In the genomic region with DNA sequence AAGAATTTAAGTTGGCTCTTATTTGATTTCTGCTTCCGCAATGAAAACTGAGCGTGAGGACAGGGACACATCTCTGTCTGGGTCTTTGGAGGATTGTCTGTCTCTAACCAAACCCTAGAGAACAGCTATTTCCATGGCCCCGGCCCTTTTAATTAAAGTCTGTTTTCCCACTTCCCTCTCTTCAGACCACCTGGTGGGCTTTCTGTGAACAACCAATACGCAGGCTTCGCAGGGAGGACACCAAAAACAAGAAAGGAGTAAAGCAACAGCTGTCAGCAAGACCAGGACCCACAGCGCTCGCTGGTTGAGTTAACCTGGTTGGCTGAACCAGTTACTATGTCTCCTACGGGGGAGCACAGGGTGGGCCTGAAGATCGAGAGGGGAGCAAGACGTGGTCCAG, we compare ENCODE assay signal across 13 cellular contexts.
DNase-seq lines count a peak whose midpoint lies in the region; ATAC-seq and TF ChIP-seq lines count a peak whose summit lies in the region.
"Had no signal": no experiment of that assay in that cellular context is flagged by ENCODE, and none has a peak within 500 bp of the region (broad histone marks: within the 10 kb centered on the region; RNA-seq: fewer than 3 reads in every experiment).

No MANE protein-coding gene starts in this region.

- H3K4me1 Mint-ChIP-seq in CD8-positive, alpha-beta memory T cell: peaks cover 77 to 98% (median 96%) of the 10 kb centered on the region in 3 donors
- H3K4me1 Mint-ChIP-seq in T-cell: peaks cover 94 to 97% (median 97%) of the 10 kb centered on the region in 3 donors

- intact Hi-C loops in A673 (cut with micrococcal nuclease; ENCODE audit: unreplicated experiment): no loop called here

- H3K9me3 ChIP-seq in A673 (ENCODE audit: low read depth, low read length, poor library complexity, severe bottlenecking): no peaks in the 10 kb centered on the region
- H3K9me3 ChIP-seq in CD8-positive, alpha-beta memory T cell (ENCODE audit: low read length): no peaks in the 10 kb centered on the region
- H3K9me3 ChIP-seq: esophagus squamous epithelium, psoas muscle had no signal

- ATAC-seq in T-cell (replicated peaks in 1 of 4): no peak
- ATAC-seq: left cardiac atrium, psoas muscle had no signal

- TF ChIP-seq CTCF in A673 (conservative IDR thresholded peaks at IDR 0.05; ENCODE audit: low read depth, low read length): peak; percentile 44

- no peaks in the 10 kb centered on the region for H3K36me3 ChIP-seq in A673 (ENCODE audit: insufficient read depth, low read length, poor library complexity, severe bottlenecking)
- H3K36me3 ChIP-seq in CD8-positive, alpha-beta memory T cell (ENCODE audit: insufficient read depth, low read length): peaks cover 5% of the 10 kb centered on the region
- H3K36me3 ChIP-seq: esophagus squamous epithelium had no signal

- H3K9me3 Mint-ChIP-seq in CD8-positive, alpha-beta memory T cell: no peaks in the 10 kb centered on the region
- no peaks in the 10 kb centered on the region for H3K9me3 Mint-ChIP-seq in T-cell

- DNase-seq in A673 (ENCODE audit: low spot score) (peak; percentile 43), T-cell (no peak), left kidney (ENCODE audit: low read depth, low spot score) (peak; percentile 50), NOMO-1 treated with dmso at 0.1 percent for 144 hours (lab: John Stamatoyannopoulos, UW; ENCODE audit: unreplicated experiment) (no peak), SKM-1 (lab: John Stamatoyannopoulos, UW; ENCODE audit: unreplicated experiment) (no peak), islet precursor cell (no peak), cerebellar nuclear complex (lab: John Stamatoyannopoulos, UW) (no peak)
- no peak for DNase-seq in CD8-positive, alpha-beta memory T cell
- DNase-seq: esophagus squamous epithelium, left cardiac atrium, psoas muscle had no signal

- H3K27me3 ChIP-seq in A673 (replicated peaks; ENCODE audit: insufficient read depth, low read depth, low read length, poor library complexity): no peaks in the 10 kb centered on the region
- no peaks in the 10 kb centered on the region for H3K27me3 ChIP-seq in CD8-positive, alpha-beta memory T cell (ENCODE audit: insufficient read depth, low read length, poor library complexity, severe bottlenecking)
- H3K27me3 ChIP-seq: esophagus squamous epithelium had no signal

- peaks cover 0 to 73% (median 23%) of the 10 kb centered on the region in 3 donors for H3K36me3 Mint-ChIP-seq in CD8-positive, alpha-beta memory T cell
- peaks cover 52% of the 10 kb centered on the region for H3K36me3 Mint-ChIP-seq in T-cell

- POLR2A ChIA-PET in A673 (lab: Charles Lee; ENCODE audit: low non-redundant PET) (no interaction called here), T-cell (lab: Charles Lee) (interaction anchor here in 1 of 2 donors (0.6 kb wide), 1 partner anchor 761 kb away, joined by 3 read pairs; no protein-coding TSS in a partner anchor)
- POLR2A ChIA-PET in CD8-positive, alpha-beta memory T cell (lab: Charles Lee): no interaction called here

- peak overlapping the region in 2 of 7 donors; percentile 8 to 17 for H3K4me3 Mint-ChIP-seq in CD8-positive, alpha-beta memory T cell
- H3K4me3 Mint-ChIP-seq in T-cell: peak overlapping the region in 2 of 3 donors; percentile 13 to 21
- H3K4me3 Mint-ChIP-seq: brain had no signal

- H3K27me3 Mint-ChIP-seq in CD8-positive, alpha-beta memory T cell: no peaks in the 10 kb centered on the region
- H3K27me3 Mint-ChIP-seq in T-cell: no peaks in the 10 kb centered on the region
- H3K27me3 Mint-ChIP-seq: brain had no signal

- CTCF ChIA-PET in A673 (lab: Charles Lee): interaction anchor here (1.2 kb wide), 1 partner anchor 9 kb away, joined by 3 read pairs; no protein-coding TSS in a partner anchor
- CTCF ChIA-PET in CD8-positive, alpha-beta memory T cell (lab: Charles Lee): interaction anchor here (1.2 to 1.5 kb wide), 2 partner anchors 9 to 10 kb away, joined by 3 to 6 read pairs; no protein-coding TSS in a partner anchor
- CTCF ChIA-PET in T-cell (lab: Charles Lee): no interaction called here

- no peak overlapping the region for H3K4me3 ChIP-seq in A673 (ENCODE audit: low read depth, low read length, poor library complexity, severe bottlenecking)
- H3K4me3 ChIP-seq in CD8-positive, alpha-beta memory T cell (ENCODE audit: low read length): no peak overlapping the region
- H3K4me3 ChIP-seq: esophagus squamous epithelium, psoas muscle had no signal

- BruUV-seq in A673 (replicated peaks; lab: Mats Ljungman, UMichigan): no TSS peak

- H3K27ac ChIP-seq in A673 (ENCODE audit: low read depth, low read length, poor library complexity, severe bottlenecking): no peak overlapping the region
- no peak overlapping the region for H3K27ac ChIP-seq in CD8-positive, alpha-beta memory T cell (ENCODE audit: low read depth, low read length)
- H3K27ac ChIP-seq: esophagus squamous epithelium, KMS-11, psoas muscle had no signal

- H3K4me1 ChIP-seq in A673 (ENCODE audit: insufficient read depth, low read length, poor library complexity, severe bottlenecking): peaks cover 9% of the 10 kb centered on the region
- H3K4me1 ChIP-seq in CD8-positive, alpha-beta memory T cell (ENCODE audit: insufficient read depth, low read length): peaks cover 59% of the 10 kb centered on the region
- H3K4me1 ChIP-seq: psoas muscle had no signal

- H3K27ac Mint-ChIP-seq in CD8-positive, alpha-beta memory T cell: peak overlapping the region; percentile 41 to 97 (median 76)
- H3K27ac Mint-ChIP-seq in T-cell: peak overlapping the region; percentile 71 to 80

Comparison
In these comparisons a context has a peak if more than half of its experiments do, and no peak if none do; other contexts are left out.
1. DNase-seq: peak in A673 (single experiment) and left kidney (single experiment); none in CD8-positive, alpha-beta memory T cell (0 of 5), T-cell (0 of 34), NOMO-1 treated with dmso at 0.1 percent for 144 hours (single experiment), SKM-1 (single experiment), islet precursor cell (single experiment) and cerebellar nuclear complex (0 of 2).
2. CTCF ChIA-PET loops: an anchor here in A673 (1.2 kb wide) and CD8-positive, alpha-beta memory T cell (1.2 to 1.5 kb wide); none called in T-cell.